In the genomic region with DNA sequence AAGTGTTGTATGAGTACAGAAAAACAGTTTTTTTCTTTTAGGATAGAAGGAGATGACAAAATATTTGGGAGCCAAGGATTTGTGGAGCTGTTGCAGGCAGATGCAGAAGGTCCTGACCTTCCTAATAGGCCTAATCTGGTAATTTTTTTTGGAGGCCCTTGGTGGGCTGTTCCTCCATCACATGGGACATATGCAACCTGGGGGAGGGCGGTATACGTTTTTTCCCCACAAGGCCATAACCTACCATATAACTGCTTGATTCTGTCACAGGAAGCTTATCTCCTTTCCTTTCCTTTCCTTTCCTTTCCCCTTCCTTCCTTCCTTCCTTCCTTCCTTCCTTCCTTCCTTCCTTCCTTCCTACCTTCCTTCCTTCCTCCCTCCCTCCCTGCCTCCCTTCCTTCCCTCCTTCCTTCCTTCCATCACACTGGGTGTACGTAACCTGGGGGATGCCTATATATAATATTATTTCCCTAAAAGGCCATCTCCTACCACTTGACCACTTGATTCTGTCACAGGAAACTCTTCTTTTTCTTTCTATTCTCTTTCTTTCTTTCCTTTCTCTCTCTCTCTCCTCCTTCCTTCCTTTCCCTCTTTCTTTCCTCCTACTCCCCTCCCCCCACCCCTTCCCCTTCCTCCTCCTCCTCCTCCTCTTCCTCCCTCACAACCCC, we compare ENCODE assay signal across 40 cellular contexts.
"Had no signal": no experiment of that assay in that cellular context is flagged by ENCODE, and none has a peak within 500 bp of the region (broad histone marks: within the 10 kb centered on the region; RNA-seq: fewer than 3 reads in every experiment).

No MANE protein-coding gene starts in this region.

- FAIRE-seq: astrocyte, bronchial epithelial cell had no signal

- H3K27me3 ChIP-seq: adrenal gland, ascending aorta, body of pancreas, brain microvascular endothelial cell, breast epithelium, cardiac muscle cell had no signal

- ATAC-seq: activated naive CD4-positive, alpha-beta T cell treated with anti-CD3 and anti-CD28 coated beads, Interleukin-2, amount 50 U/mL, for 72 hours; activated naive CD8-positive, alpha-beta T cell treated with anti-CD3 and anti-CD28 coated beads, Interleukin-2, amount 50 U/mL, for 24 hours; activated T-cell treated with anti-CD3 and anti-CD28 coated beads, Interleukin-2, amount 50 U/mL, for 4 hours; activated T-cell treated with anti-CD3 and anti-CD28 coated beads, Interleukin-2, amount 50 U/mL, for 72 hours; activated T-helper 17 cell treated with anti-CD3 and anti-CD28 coated beads, Interleukin-2, amount 50 U/mL, for 72 hours; body of pancreas had no signal

- H3K36me3 ChIP-seq: adrenal gland, ascending aorta, brain microvascular endothelial cell, breast epithelium, cardiac muscle cell had no signal

- H3K4me3 Mint-ChIP-seq: activated naive CD4-positive, alpha-beta T cell treated with anti-CD3 and anti-CD28 coated beads for 36 hours; activated naive CD4-positive, alpha-beta T cell treated with anti-CD3 and anti-CD28 coated beads, Interleukin-2, amount 10 ng/mL, durations not matched to agents 7 days and 5 days; activated naive CD4-positive, alpha-beta T cell treated with anti-CD3 and anti-CD28 coated beads, Interleukin-2, amount 50 U/mL, for 24 hours; activated naive CD8-positive, alpha-beta T cell; activated naive CD8-positive, alpha-beta T cell treated with anti-CD3 and anti-CD28 coated beads for 36 hours; activated naive CD8-positive, alpha-beta T cell treated with anti-CD3 and anti-CD28 coated beads, Interleukin-2, amount 10 ng/mL, durations not matched to agents 7 days and 5 days; activated naive CD8-positive, alpha-beta T cell treated with anti-CD3 and anti-CD28 coated beads, Interleukin-2, amount 50 U/mL, for 24 hours; activated T-cell treated with anti-CD3 and anti-CD28 coated beads, Interleukin-2, amount 50 U/mL, for 24 hours; activated T-cell treated with anti-CD3 and anti-CD28 coated beads, Interleukin-2, amount 50 U/mL, for 4 hours; activated T-cell treated with anti-CD3 and anti-CD28 coated beads, Interleukin-2, amount 50 U/mL, for 72 hours; activated T-helper 1 cell treated with anti-CD3 and anti-CD28 coated beads, Interleukin-12 subunit alpha, Interleukin-12 subunit beta, Interleukin-2, Interleukin-4 antibody, amounts not matched to agents 30 ng/mL and 10 ng/mL and 1 ng/mL, durations not matched to agents 14 hours and 24 hours and 36 hours; activated T-helper 17 cell treated with anti-CD3 and anti-CD28 coated beads, Interleukin-2, amount 50 U/mL, for 72 hours; brain; central memory CD8-positive, alpha-beta T cell had no signal

- H3K36me3 Mint-ChIP-seq: activated naive CD4-positive, alpha-beta T cell treated with anti-CD3 and anti-CD28 coated beads, Interleukin-2, amount 10 ng/mL, durations not matched to agents 7 days and 5 days; activated naive CD4-positive, alpha-beta T cell treated with anti-CD3 and anti-CD28 coated beads, Interleukin-2, amount 50 U/mL, for 24 hours; activated naive CD8-positive, alpha-beta T cell treated with anti-CD3 and anti-CD28 coated beads for 36 hours; activated naive CD8-positive, alpha-beta T cell treated with anti-CD3 and anti-CD28 coated beads, Interleukin-2, amount 10 ng/mL, durations not matched to agents 7 days and 5 days; brain had no signal

- DNase-seq: activated effector memory CD4-positive, alpha-beta T cell treated with anti-CD3 and anti-CD28 coated beads, Interleukin-2, amount 50 U/mL, for 16 hours; activated effector memory CD4-positive, alpha-beta T cell treated with Interleukin-2 at 50 U/mL for 16 hours; activated gamma-delta T cell; activated gamma-delta T cell treated with Interleukin-2 at 50 U/mL for 16 hours; activated naive CD4-positive, alpha-beta T cell; activated naive CD4-positive, alpha-beta T cell treated with anti-CD3 and anti-CD28 coated beads for 36 hours; activated naive CD4-positive, alpha-beta T cell treated with anti-CD3 and anti-CD28 coated beads, Interleukin-2, amount 10 ng/mL, durations not matched to agents 7 days and 5 days; activated naive CD4-positive, alpha-beta T cell treated with anti-CD3 and anti-CD28 coated beads, Interleukin-2, amount 50 U/mL, for 16 hours; activated naive CD4-positive, alpha-beta T cell treated with Interleukin-2 at 50 U/mL for 16 hours; activated naive CD8-positive, alpha-beta T cell treated with anti-CD3 and anti-CD28 coated beads for 36 hours; activated naive CD8-positive, alpha-beta T cell treated with anti-CD3 and anti-CD28 coated beads, Interleukin-2, amount 10 ng/mL, durations not matched to agents 7 days and 5 days; activated naive CD8-positive, alpha-beta T cell treated with anti-CD3 and anti-CD28 coated beads, Interleukin-2, amount 50 U/mL, for 24 hours; activated T-cell treated with anti-CD3 and anti-CD28 coated beads, Interleukin-2, amount 50 U/mL, for 1 hour; activated T-cell treated with anti-CD3 and anti-CD28 coated beads, Interleukin-2, amount 50 U/mL, for 24 hours; activated T-cell treated with anti-CD3 and anti-CD28 coated beads, Interleukin-2, amount 50 U/mL, for 4 hours; activated T-cell treated with anti-CD3 and anti-CD28 coated beads, Interleukin-2, amount 50 U/mL, for 48 hours; activated T-cell treated with anti-CD3 and anti-CD28 coated beads, Interleukin-2, amount 50 U/mL, for 72 hours; adrenal gland; amniotic stem cell; amygdala; anterior cingulate cortex; aorta; body of pancreas; brain microvascular endothelial cell; caudate nucleus; central memory CD4-positive, alpha-beta T cell; cerebellar nuclear complex had no signal

- H3K4me3 ChIP-seq: adrenal gland, ascending aorta, body of pancreas, breast epithelium, cardiac muscle cell had no signal

- H3K4me1 ChIP-seq: adrenal gland, ascending aorta, body of pancreas, breast epithelium had no signal

- H3K4me1 Mint-ChIP-seq: activated naive CD4-positive, alpha-beta T cell treated with anti-CD3 and anti-CD28 coated beads, Interleukin-2, amount 10 ng/mL, durations not matched to agents 7 days and 5 days; activated naive CD4-positive, alpha-beta T cell treated with anti-CD3 and anti-CD28 coated beads, Interleukin-2, amount 50 U/mL, for 24 hours; activated naive CD8-positive, alpha-beta T cell treated with anti-CD3 and anti-CD28 coated beads for 36 hours; activated naive CD8-positive, alpha-beta T cell treated with anti-CD3 and anti-CD28 coated beads, Interleukin-2, amount 10 ng/mL, durations not matched to agents 7 days and 5 days; activated naive CD8-positive, alpha-beta T cell treated with anti-CD3 and anti-CD28 coated beads, Interleukin-2, amount 50 U/mL, for 24 hours; activated T-helper 17 cell treated with anti-CD3 and anti-CD28 coated beads, Interleukin-2, amount 50 U/mL, for 72 hours; central memory CD8-positive, alpha-beta T cell had no signal

- H3K27ac Mint-ChIP-seq: activated naive CD4-positive, alpha-beta T cell treated with anti-CD3 and anti-CD28 coated beads for 36 hours; activated naive CD4-positive, alpha-beta T cell treated with anti-CD3 and anti-CD28 coated beads, Interleukin-2, amount 10 ng/mL, durations not matched to agents 7 days and 5 days; activated naive CD4-positive, alpha-beta T cell treated with anti-CD3 and anti-CD28 coated beads, Interleukin-2, amount 50 U/mL, for 24 hours; activated naive CD4-positive, alpha-beta T cell treated with anti-CD3 and anti-CD28 coated beads, Interleukin-2, amount 50 U/mL, for 72 hours; activated naive CD8-positive, alpha-beta T cell; activated naive CD8-positive, alpha-beta T cell treated with anti-CD3 and anti-CD28 coated beads for 36 hours; activated naive CD8-positive, alpha-beta T cell treated with anti-CD3 and anti-CD28 coated beads, Interleukin-2, amount 10 ng/mL, durations not matched to agents 7 days and 5 days; activated naive CD8-positive, alpha-beta T cell treated with anti-CD3 and anti-CD28 coated beads, Interleukin-2, amount 50 U/mL, for 24 hours; activated T-cell treated with anti-CD3 and anti-CD28 coated beads, Interleukin-2, amount 50 U/mL, for 24 hours; activated T-cell treated with anti-CD3 and anti-CD28 coated beads, Interleukin-2, amount 50 U/mL, for 72 hours; activated T-helper 1 cell treated with anti-CD3 and anti-CD28 coated beads, Interleukin-12 subunit alpha, Interleukin-12 subunit beta, Interleukin-2, Interleukin-4 antibody, amounts not matched to agents 30 ng/mL and 10 ng/mL and 1 ng/mL, durations not matched to agents 14 hours and 24 hours and 36 hours; activated T-helper 17 cell treated with anti-CD3 and anti-CD28 coated beads, Interleukin-2, amount 50 U/mL, for 72 hours; activated T-helper 2 cell treated with anti-CD3 and anti-CD28 coated beads, Interferon-gamma antibody, Interleukin-2, Interleukin-4, amounts not matched to agents 10 μg/mL and 5 μg/mL and 100 μg/mL, durations not matched to agents 14 hours and 24 hours and 36 hours; brain had no signal

- H3K27ac ChIP-seq: adrenal gland, ascending aorta, body of pancreas, brain microvascular endothelial cell, breast epithelium, cardiac muscle cell had no signal
